ENCODE assay signal across 35 cellular contexts in the genomic region with DNA sequence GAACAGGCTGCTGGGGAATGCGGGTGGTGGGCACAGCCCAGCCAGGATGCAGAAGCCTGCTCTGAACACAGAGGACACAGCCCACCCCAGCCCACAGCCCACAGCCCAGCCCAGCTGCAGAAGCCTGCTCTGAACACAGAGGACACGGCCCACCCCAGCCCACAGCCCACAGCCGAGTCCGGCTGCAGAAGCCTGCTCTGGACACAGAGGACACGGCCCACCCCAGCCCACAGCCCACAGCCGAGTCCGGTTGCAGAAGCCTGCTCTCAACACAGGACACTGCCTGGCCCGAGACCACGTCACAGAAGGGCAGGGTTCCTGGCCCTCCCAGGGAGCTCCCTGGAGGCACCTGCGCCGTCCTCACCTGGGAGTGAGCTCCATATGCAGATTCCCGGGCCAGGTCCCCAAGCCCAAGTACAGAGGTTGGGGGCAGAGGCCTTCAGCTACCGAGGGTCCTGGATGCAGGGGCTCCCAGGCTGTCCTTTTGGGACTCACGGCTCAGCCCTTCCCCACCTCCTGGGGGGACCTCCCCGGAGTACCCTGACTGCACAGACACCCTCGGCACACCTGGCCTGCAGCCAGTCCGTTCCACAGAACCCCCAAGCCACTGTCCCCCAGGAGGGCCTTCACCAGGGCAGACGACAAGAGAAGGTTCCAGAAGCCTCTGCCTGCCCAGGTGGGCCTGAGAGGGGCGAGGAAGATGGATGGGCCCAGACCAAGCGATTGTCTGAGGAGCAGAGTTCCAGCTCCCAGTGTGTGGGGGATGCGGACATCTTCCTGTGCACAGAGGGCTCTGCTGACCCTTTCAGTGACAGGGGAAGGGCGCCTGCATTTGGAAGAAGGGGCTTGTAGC. TPM values are rescaled to one million over a fixed set of nuclear protein-coding genes. Genes with fewer than 3 reads are reported as not detected.
DNase-seq lines count a peak whose midpoint lies in the region; ATAC-seq and TF ChIP-seq lines count a peak whose summit lies in the region.
"Had no signal": no experiment of that assay in that cellular context is flagged by ENCODE, and none has a peak within 500 bp of the region (broad histone marks: within the 10 kb centered on the region; RNA-seq: fewer than 3 reads in every experiment).

No MANE protein-coding gene starts in this region.

- H3K36me3 ChIP-seq in spleen, result peaks cover 0 to under 1% (median 0%) of the 10 kb centered on the region in 6 donors
- H3K36me3 ChIP-seq: breast epithelium, gastrocnemius medialis, transverse colon had no signal

- no peak for TF ChIP-seq POLR2A in spleen (IDR thresholded peaks at IDR 0.05)

- intact Hi-C loops in spleen (cut with DNase I; ENCODE audit: low total_unique reads), result no loop called here

- 77 to 89% (median 82%) methylated on average over 11 to 22 of the region's 22 CpGs for WGBS in spleen, 5 donors

- H3K27me3 Mint-ChIP-seq in chondrocyte (ENCODE audit: low read depth), result peaks cover 3% of the 10 kb centered on the region
- H3K27me3 Mint-ChIP-seq: activated CD4-positive, alpha-beta T cell treated with anti-CD3 and anti-CD28 coated beads for 36 hours; IgD-negative memory B cell; naive thymus-derived CD4-positive, alpha-beta T cell had no signal

- no peak overlapping the region for H3K4me3 Mint-ChIP-seq in chondrocyte (ENCODE audit: unreplicated experiment)
- H3K4me3 Mint-ChIP-seq: activated CD4-positive, alpha-beta T cell treated with anti-CD3 and anti-CD28 coated beads for 36 hours; IgD-negative memory B cell; immature natural killer cell; naive thymus-derived CD4-positive, alpha-beta T cell had no signal

- peaks cover 12% of the 10 kb centered on the region for H3K36me3 Mint-ChIP-seq in chondrocyte (ENCODE audit: low read depth)
- H3K36me3 Mint-ChIP-seq: IgD-negative memory B cell, immature natural killer cell had no signal

- no peak overlapping the region for H3K4me3 ChIP-seq in spleen
- H3K4me3 ChIP-seq: breast epithelium, gastrocnemius medialis, transverse colon had no signal

- H3K9me3 Mint-ChIP-seq in chondrocyte (ENCODE audit: low read depth), result peaks cover 9% of the 10 kb centered on the region

- peaks cover 6% of the 10 kb centered on the region for H3K4me1 Mint-ChIP-seq in chondrocyte (ENCODE audit: low read depth)
- H3K4me1 Mint-ChIP-seq: activated CD4-positive, alpha-beta T cell treated with anti-CD3 and anti-CD28 coated beads for 36 hours had no signal

- H3K27me3 ChIP-seq in spleen (replicated peaks in 1 of 7), result no peaks in the 10 kb centered on the region
- H3K27me3 ChIP-seq: breast epithelium, gastrocnemius medialis, transverse colon had no signal

- H3K27ac ChIP-seq in spleen, result no peak overlapping the region
- H3K27ac ChIP-seq: 22Rv1, breast epithelium, C4-2B, gastrocnemius medialis had no signal

- ATAC-seq in left lobe of liver, result peak; percentile 13
- ATAC-seq: activated CD4-positive, alpha-beta T cell treated with anti-CD3 and anti-CD28 coated beads for 36 hours; HCT116; naive thymus-derived CD4-positive, alpha-beta T cell had no signal

- H3K9me3 ChIP-seq in spleen, result peaks cover 0 to 35% (median 16%) of the 10 kb centered on the region in 8 donors
- H3K9me3 ChIP-seq: gastrocnemius medialis had no signal

- H3K27ac Mint-ChIP-seq in chondrocyte (ENCODE audit: unreplicated experiment), result no peak overlapping the region
- H3K27ac Mint-ChIP-seq: activated CD4-positive, alpha-beta T cell treated with anti-CD3 and anti-CD28 coated beads for 36 hours; activated naive CD4-positive, alpha-beta T cell treated with anti-CD3 and anti-CD28 coated beads, Interleukin-2, amount 50 U/mL, for 72 hours; activated T-helper 2 cell treated with anti-CD3 and anti-CD28 coated beads, Interferon-gamma antibody, Interleukin-2, Interleukin-4, amounts not matched to agents 10 μg/mL and 5 μg/mL and 100 μg/mL, durations not matched to agents 14 hours and 24 hours and 36 hours; IgD-negative memory B cell; immature natural killer cell; naive thymus-derived CD4-positive, alpha-beta T cell had no signal

- H3K4me1 ChIP-seq in spleen, result peaks cover 0 to 9% (median 0%) of the 10 kb centered on the region in 6 donors
- H3K4me1 ChIP-seq: breast epithelium, gastrocnemius medialis had no signal

- peak; percentile 8 for DNase-seq in NCI-H146 (lab: John Stamatoyannopoulos, UW)
- DNase-seq in NCI-H146 treated with DMSO at 0.1 percent for 48 hours (lab: John Stamatoyannopoulos, UW; ENCODE audit: unreplicated experiment), result no peak
- peak; percentile 84 for DNase-seq in chondrocyte (ENCODE audit: low spot score)
- DNase-seq in left lobe of liver (ENCODE audit: low spot score), result no peak
- DNase-seq in spleen, result peak; percentile 57
- no peak for DNase-seq in NCI-H2196 (lab: John Stamatoyannopoulos, UW; ENCODE audit: unreplicated experiment)
- no peak for DNase-seq in HCEC 1CT
- no peak for DNase-seq in HUDEP-2 (lab: John Stamatoyannopoulos, UW; ENCODE audit: unreplicated experiment in 76 of 76)
- DNase-seq: activated CD8-positive, alpha-beta memory T cell treated with anti-CD3 and anti-CD28 coated beads for 24 hours; activated T-cell treated with anti-CD3 and anti-CD28 coated beads for 4 hours; COR-L47; gastrocnemius medialis; hippocampal formation; immature natural killer cell; midbrain; NCI-H1694; NCI-H446; NCI-H748 treated with DMSO at 0.1 percent for 48 hours; occipital lobe; stimulated activated CD8-positive, alpha-beta memory T cell treated with anti-CD3 and anti-CD28 coated beads, Interleukin-4, amount 100 ng/mL, for 48 hours; T-helper 9 cell had no signal

- no peak for TF ChIP-seq CTCF in chondrocyte (IDR thresholded peaks at IDR 0.05)
- no peak for TF ChIP-seq CTCF in spleen (IDR thresholded peaks at IDR 0.05 in 8 of 11, conservative IDR thresholded peaks at IDR 0.05 in 3 of 11)

RNA-seq across cellular contexts. Expression of gene FOXL3, which starts 23.7 kb away (rescaled TPM):
- not detected in 3 replicates for total RNA-seq in chondrocyte
- total RNA-seq in left lobe of liver, result not detected
- total RNA-seq in spleen, result not detected
- polyA plus RNA-seq in spleen, result not detected
- total RNA-seq: activated CD4-positive, alpha-beta T cell treated with anti-CD3 and anti-CD28 coated beads for 36 hours; activated naive CD4-positive, alpha-beta T cell treated with anti-CD3 and anti-CD28 coated beads, Interleukin-2, amount 50 U/mL, for 72 hours; activated T-helper 2 cell treated with anti-CD3 and anti-CD28 coated beads, Interferon-gamma antibody, Interleukin-2, Interleukin-4, amounts not matched to agents 10 μg/mL and 5 μg/mL and 100 μg/mL, durations not matched to agents 14 hours and 24 hours and 36 hours; breast epithelium; endothelial cell of umbilical vein; fibroblast of lung; gastrocnemius medialis; liver; naive thymus-derived CD4-positive, alpha-beta T cell; occipital lobe; subcutaneous adipose tissue; transverse colon had no signal
- polyA plus RNA-seq: endothelial cell of umbilical vein; fibroblast of lung; IgD-negative memory B cell; immature natural killer cell; liver; naive thymus-derived CD4-positive, alpha-beta T cell had no signal

Comparison
In these comparisons a context has a peak if more than half of its experiments do, and no peak if none do; other contexts are left out.
1. DNase-seq: peak in NCI-H146 (single experiment), chondrocyte (single experiment) and spleen (single experiment); none in NCI-H146 treated with DMSO at 0.1 percent for 48 hours (single experiment), left lobe of liver (single experiment), NCI-H2196 (single experiment), HCEC 1CT (single experiment) and HUDEP-2 (0 of 76).